In the genomic region with DNA sequence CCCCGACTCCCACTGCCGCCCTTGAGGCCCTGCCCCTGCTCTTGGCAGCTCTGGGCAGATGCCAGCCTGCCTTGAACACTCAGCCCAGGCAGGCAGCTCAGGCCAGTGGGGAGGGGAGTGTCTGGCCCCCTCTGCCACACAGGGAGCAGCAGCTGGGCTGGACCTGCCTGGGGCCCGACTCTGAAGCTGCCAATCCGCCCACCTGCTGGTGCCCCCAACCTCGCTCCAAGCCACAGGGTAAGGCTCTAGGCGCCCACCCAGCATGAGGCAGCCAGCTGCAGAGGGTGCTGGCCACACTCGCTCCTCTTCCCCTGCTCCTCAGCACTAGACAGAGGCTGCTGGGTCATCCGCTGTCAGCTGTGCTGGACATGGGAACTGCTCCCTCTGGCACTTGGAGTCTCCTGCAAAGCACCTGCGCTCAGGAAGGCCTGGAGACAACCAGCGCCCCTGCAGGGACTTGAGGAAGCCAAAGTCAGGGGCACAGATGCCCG, we compare ENCODE assay signal across 1 cellular context.
TF ChIP-seq lines count a peak whose summit lies in the region.

No MANE protein-coding gene starts in this region.

TF ChIP-seq in A549, 52 proteins besides CTCF, POLR2A, EP300 and RAD21 (continued from another document):
- TF ChIP-seq, protein P1, sequence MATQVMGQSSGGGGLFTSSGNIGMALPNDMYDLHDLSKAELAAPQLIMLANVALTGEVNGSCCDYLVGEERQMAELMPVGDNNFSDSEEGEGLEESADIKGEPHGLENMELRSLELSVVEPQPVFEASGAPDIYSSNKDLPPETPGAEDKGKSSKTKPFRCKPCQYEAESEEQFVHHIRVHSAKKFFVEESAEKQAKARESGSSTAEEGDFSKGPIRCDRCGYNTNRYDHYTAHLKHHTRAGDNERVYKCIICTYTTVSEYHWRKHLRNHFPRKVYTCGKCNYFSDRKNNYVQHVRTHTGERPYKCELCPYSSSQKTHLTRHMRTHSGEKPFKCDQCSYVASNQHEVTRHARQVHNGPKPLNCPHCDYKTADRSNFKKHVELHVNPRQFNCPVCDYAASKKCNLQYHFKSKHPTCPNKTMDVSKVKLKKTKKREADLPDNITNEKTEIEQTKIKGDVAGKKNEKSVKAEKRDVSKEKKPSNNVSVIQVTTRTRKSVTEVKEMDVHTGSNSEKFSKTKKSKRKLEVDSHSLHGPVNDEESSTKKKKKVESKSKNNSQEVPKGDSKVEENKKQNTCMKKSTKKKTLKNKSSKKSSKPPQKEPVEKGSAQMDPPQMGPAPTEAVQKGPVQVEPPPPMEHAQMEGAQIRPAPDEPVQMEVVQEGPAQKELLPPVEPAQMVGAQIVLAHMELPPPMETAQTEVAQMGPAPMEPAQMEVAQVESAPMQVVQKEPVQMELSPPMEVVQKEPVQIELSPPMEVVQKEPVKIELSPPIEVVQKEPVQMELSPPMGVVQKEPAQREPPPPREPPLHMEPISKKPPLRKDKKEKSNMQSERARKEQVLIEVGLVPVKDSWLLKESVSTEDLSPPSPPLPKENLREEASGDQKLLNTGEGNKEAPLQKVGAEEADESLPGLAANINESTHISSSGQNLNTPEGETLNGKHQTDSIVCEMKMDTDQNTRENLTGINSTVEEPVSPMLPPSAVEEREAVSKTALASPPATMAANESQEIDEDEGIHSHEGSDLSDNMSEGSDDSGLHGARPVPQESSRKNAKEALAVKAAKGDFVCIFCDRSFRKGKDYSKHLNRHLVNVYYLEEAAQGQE (IDR thresholded peaks at IDR 0.05), result no peak
- TF ChIP-seq, protein P2, sequence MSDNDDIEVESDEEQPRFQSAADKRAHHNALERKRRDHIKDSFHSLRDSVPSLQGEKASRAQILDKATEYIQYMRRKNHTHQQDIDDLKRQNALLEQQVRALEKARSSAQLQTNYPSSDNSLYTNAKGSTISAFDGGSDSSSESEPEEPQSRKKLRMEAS (IDR thresholded peaks at IDR 0.05), result no peak
- TF ChIP-seq ESRRA (IDR thresholded peaks at IDR 0.05; ENCODE audit: borderline replicate concordance, low read length) (no peak), FOSL2 (IDR thresholded peaks at IDR 0.05) (no peak), FOSL2 (CRISPR knock-in tag; IDR thresholded peaks at IDR 0.05) (no peak), RARB (CRISPR knock-in tag; IDR thresholded peaks at IDR 0.05) (no peak), ZFP36 (IDR thresholded peaks at IDR 0.05; ENCODE audit: borderline replicate concordance, partially characterized antibody) (no peak), KDM5A (IDR thresholded peaks at IDR 0.05) (no peak), CBX2 (IDR thresholded peaks at IDR 0.05; ENCODE audit: borderline replicate concordance, low read depth) (no peak), CHD2 (IDR thresholded peaks at IDR 0.05; ENCODE audit: low read length, partially characterized antibody) (no peak), NPAS2 (CRISPR knock-in tag; IDR thresholded peaks at IDR 0.05; ENCODE audit: borderline replicate concordance) (no peak)
- TF ChIP-seq, protein P3, sequence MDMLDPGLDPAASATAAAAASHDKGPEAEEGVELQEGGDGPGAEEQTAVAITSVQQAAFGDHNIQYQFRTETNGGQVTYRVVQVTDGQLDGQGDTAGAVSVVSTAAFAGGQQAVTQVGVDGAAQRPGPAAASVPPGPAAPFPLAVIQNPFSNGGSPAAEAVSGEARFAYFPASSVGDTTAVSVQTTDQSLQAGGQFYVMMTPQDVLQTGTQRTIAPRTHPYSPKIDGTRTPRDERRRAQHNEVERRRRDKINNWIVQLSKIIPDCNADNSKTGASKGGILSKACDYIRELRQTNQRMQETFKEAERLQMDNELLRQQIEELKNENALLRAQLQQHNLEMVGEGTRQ (IDR thresholded peaks at IDR 0.05), result no peak
- TF ChIP-seq, protein P4, sequence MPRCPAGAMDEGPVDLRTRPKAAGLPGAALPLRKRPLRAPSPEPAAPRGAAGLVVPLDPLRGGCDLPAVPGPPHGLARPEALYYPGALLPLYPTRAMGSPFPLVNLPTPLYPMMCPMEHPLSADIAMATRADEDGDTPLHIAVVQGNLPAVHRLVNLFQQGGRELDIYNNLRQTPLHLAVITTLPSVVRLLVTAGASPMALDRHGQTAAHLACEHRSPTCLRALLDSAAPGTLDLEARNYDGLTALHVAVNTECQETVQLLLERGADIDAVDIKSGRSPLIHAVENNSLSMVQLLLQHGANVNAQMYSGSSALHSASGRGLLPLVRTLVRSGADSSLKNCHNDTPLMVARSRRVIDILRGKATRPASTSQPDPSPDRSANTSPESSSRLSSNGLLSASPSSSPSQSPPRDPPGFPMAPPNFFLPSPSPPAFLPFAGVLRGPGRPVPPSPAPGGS (IDR thresholded peaks at IDR 0.05), result no peak
